Comparison of ENCODE assay signal across 12 cellular contexts in genomic region chr4:7811536-7812190, GRCh38.
DNase-seq lines count a peak whose midpoint lies in the region; ATAC-seq and TF ChIP-seq lines count a peak whose summit lies in the region.
"Had no signal": no experiment of that assay in that cellular context is flagged by ENCODE, and none has a peak within 500 bp of the region (broad histone marks: within the 10 kb centered on the region; RNA-seq: fewer than 3 reads in every experiment).

No MANE protein-coding gene starts in this region.

- H3K27ac ChIP-seq in psoas muscle = no peak overlapping the region
- no peak overlapping the region for H3K27ac ChIP-seq in naive thymus-derived CD4-positive, alpha-beta T cell (ENCODE audit: low read depth, low read length)

- peak in 1 of 4 donors; percentile 36 for ATAC-seq in psoas muscle
- ATAC-seq in HG02840 (IDR thresholded peaks at IDR 0.05; ENCODE audit: low FRiP score, unreplicated experiment) = no peak
- ATAC-seq in naive thymus-derived CD4-positive, alpha-beta T cell = no peak

- H3K9me3 ChIP-seq in psoas muscle = no peaks in the 10 kb centered on the region
- H3K9me3 ChIP-seq in naive thymus-derived CD4-positive, alpha-beta T cell (ENCODE audit: control insufficient read depth in 2 of 3, low read length in 3 of 3) = no peaks in the 10 kb centered on the region

- H3K4me3 ChIP-seq in cardiac fibroblast (replicated peaks in 1 of 2; ENCODE audit: low read depth in 2 of 2, low read length in 2 of 2) (no peak overlapping the region), psoas muscle (no peak overlapping the region)
- no peak overlapping the region for H3K4me3 ChIP-seq in naive thymus-derived CD4-positive, alpha-beta T cell (ENCODE audit: low read length)

- peaks cover 0 to 3% (median 0%) of the 10 kb centered on the region in 7 donors for H3K4me1 Mint-ChIP-seq in naive thymus-derived CD4-positive, alpha-beta T cell

- peaks cover 0 to 24% of the 10 kb centered on the region in 2 donors for H3K36me3 ChIP-seq in psoas muscle (ENCODE audit: insufficient read depth in 1 of 2, low read depth in 1 of 2)
- H3K36me3 ChIP-seq in naive thymus-derived CD4-positive, alpha-beta T cell (ENCODE audit: control insufficient read depth in 2 of 3, insufficient read depth in 3 of 3, low read length in 3 of 3) = peaks cover 0 to 34% (median 0%) of the 10 kb centered on the region in 3 experiments

- DNase-seq in AG20443 (ENCODE audit: low spot score) = peak; percentile 70
- DNase-seq in cardiac fibroblast (ENCODE audit: low read depth in 2 of 2) = peak; percentile 84 to 85
- DNase-seq in kidney glomerular epithelial cell (lab: John Stamatoyannopoulos, UW) = peak; percentile 61
- peak; percentile 48 to 75 for DNase-seq in psoas muscle
- no peak for DNase-seq in NCI-H187 treated with DMSO at 0.1 percent for 48 hours (lab: John Stamatoyannopoulos, UW)
- no peak for DNase-seq in naive thymus-derived CD4-positive, alpha-beta T cell
- DNase-seq in Kasumi-1 (lab: John Stamatoyannopoulos, UW) = no peak
- DNase-seq: AML-193, NCI-H2029 treated with DMSO at 0.1 percent for 48 hours, small intestine, T-helper 2 cell had no signal

- POLR2A ChIA-PET in naive thymus-derived CD4-positive, alpha-beta T cell (lab: Charles Lee) = no interaction called here

- CTCF ChIA-PET in naive thymus-derived CD4-positive, alpha-beta T cell (lab: Charles Lee) = interaction anchor here (0.6 kb wide), 1 partner anchor 50 kb away, joined by 3 read pairs; no protein-coding TSS in a partner anchor

- 71 to 75% (median 75%) methylated on average over 25 of the region's 25 CpGs for WGBS in psoas muscle, 3 donors

- H3K27ac Mint-ChIP-seq in naive thymus-derived CD4-positive, alpha-beta T cell = no peak overlapping the region

- peaks cover 11 to 53% (median 17%) of the 10 kb centered on the region in 5 donors for H3K36me3 Mint-ChIP-seq in naive thymus-derived CD4-positive, alpha-beta T cell

- TF ChIP-seq CTCF in cardiac fibroblast (IDR thresholded peaks at IDR 0.05; ENCODE audit: low read depth, low read length) (no peak), psoas muscle (IDR thresholded peaks at IDR 0.05) (no peak)

- intact Hi-C loops in psoas muscle (cut with DNase I) = no loop called here
- intact Hi-C loops in naive thymus-derived CD4-positive, alpha-beta T cell (cut with micrococcal nuclease) = no loop called here

- no peaks in the 10 kb centered on the region for H3K27me3 ChIP-seq in psoas muscle (ENCODE audit: insufficient read depth in 3 of 3, low read length in 2 of 3)
- no peaks in the 10 kb centered on the region for H3K27me3 ChIP-seq in naive thymus-derived CD4-positive, alpha-beta T cell (ENCODE audit: control insufficient read depth in 2 of 2, insufficient read depth in 2 of 2, low read length in 2 of 2)

- no peaks in the 10 kb centered on the region for H3K27me3 Mint-ChIP-seq in naive thymus-derived CD4-positive, alpha-beta T cell

- peaks cover 0 to 1% (median 0%) of the 10 kb centered on the region in 11 donors for H3K9me3 Mint-ChIP-seq in naive thymus-derived CD4-positive, alpha-beta T cell

- H3K4me1 ChIP-seq in psoas muscle = peaks cover 23% of the 10 kb centered on the region
- H3K4me1 ChIP-seq in naive thymus-derived CD4-positive, alpha-beta T cell (ENCODE audit: control insufficient read depth in 2 of 2, insufficient read depth in 2 of 2, low read length in 2 of 2) = no peaks in the 10 kb centered on the region

- H3K4me3 Mint-ChIP-seq in naive thymus-derived CD4-positive, alpha-beta T cell = no peak overlapping the region

Comparison
In these comparisons a context has a peak if more than half of its experiments do, and no peak if none do; other contexts are left out.
1. DNase-seq: peak in AG20443 (single experiment), cardiac fibroblast (2 of 2), kidney glomerular epithelial cell (single experiment) and psoas muscle (2 of 2); none in NCI-H187 treated with DMSO at 0.1 percent for 48 hours (single experiment), naive thymus-derived CD4-positive, alpha-beta T cell (0 of 9) and Kasumi-1 (0 of 2).